In genomic region chr14:73458219-73458976, GRCh38 we compare ENCODE assay signal across 1 cellular context.
A peak's percentile ranks its signal among the peaks of the same experiment; 100 is the strongest.
TF ChIP-seq lines count a peak whose summit lies in the region.

Gene NUMB (minus strand): TSS chr14:73458546. CDS start chr14:73355751, 102,795 bp downstream.

TF ChIP-seq in K562, 482 proteins besides CTCF, POLR2A, EP300 and RAD21 (continued from another document and continues in another):
- TF ChIP-seq PYGO2 (tag; IDR thresholded peaks at IDR 0.05) = no peak
- no peak for TF ChIP-seq ZNF696 (CRISPR knock-in tag; conservative IDR thresholded peaks at IDR 0.05)
- TF ChIP-seq ZNF143 (CRISPR knock-in tag; IDR thresholded peaks at IDR 0.05) = no peak
- TF ChIP-seq KAT8 (IDR thresholded peaks at IDR 0.05; ENCODE audit: low read depth) = no peak
- TF ChIP-seq MEIS2 (IDR thresholded peaks at IDR 0.05; ENCODE audit: partially characterized antibody) = peak; percentile 69
- no peak for TF ChIP-seq MTA1 (IDR thresholded peaks at IDR 0.05; ENCODE audit: borderline replicate concordance)
- no peak for TF ChIP-seq ZNF589 (CRISPR knock-in tag; IDR thresholded peaks at IDR 0.05; ENCODE audit: low read depth)
- no peak for TF ChIP-seq TRIM25 (IDR thresholded peaks at IDR 0.05; ENCODE audit: borderline replicate concordance)
- TF ChIP-seq TAF1 (IDR thresholded peaks at IDR 0.05; ENCODE audit: control insufficient read depth, extremely low read depth, insufficient read depth, low read length, severe bottlenecking) = no peak
- no peak for TF ChIP-seq ADNP (tag; IDR thresholded peaks at IDR 0.05)
- no peak for TF ChIP-seq TCF7 (IDR thresholded peaks at IDR 0.05; ENCODE audit: borderline replicate concordance)
- TF ChIP-seq ZNF592 (IDR thresholded peaks at IDR 0.05) = no peak
- TF ChIP-seq ZNF76 (CRISPR knock-in tag; IDR thresholded peaks at IDR 0.05; ENCODE audit: borderline replicate concordance) = no peak
- TF ChIP-seq ZKSCAN3 (CRISPR knock-in tag; IDR thresholded peaks at IDR 0.05) = no peak
- no peak for TF ChIP-seq LARP7 (IDR thresholded peaks at IDR 0.05)
- no peak for TF ChIP-seq ZNF253 (CRISPR knock-in tag; conservative IDR thresholded peaks at IDR 0.05)
- peak; percentile 78 for TF ChIP-seq SUPT5H (IDR thresholded peaks at IDR 0.05)
- TF ChIP-seq CREB5 (CRISPR knock-in tag; IDR thresholded peaks at IDR 0.05) = no peak
- TF ChIP-seq POLR2B (IDR thresholded peaks at IDR 0.05; ENCODE audit: low read depth, partially characterized antibody) = peak; percentile 56
- no peak for TF ChIP-seq ZNF780A (CRISPR knock-in tag; IDR thresholded peaks at IDR 0.05)
- peak; percentile 86 for TF ChIP-seq POLR2G (IDR thresholded peaks at IDR 0.05; ENCODE audit: low read depth, low read length)
- TF ChIP-seq CCNT2 (IDR thresholded peaks at IDR 0.05; ENCODE audit: borderline replicate concordance, extremely low read depth, insufficient read length, low read depth, low read length) = no peak
- TF ChIP-seq ELF4 (CRISPR knock-in tag; IDR thresholded peaks at IDR 0.05) = no peak
- TF ChIP-seq MAFK (IDR thresholded peaks at IDR 0.05; ENCODE audit: low read length) = no peak
- no peak for TF ChIP-seq HNRNPH1 (optimal IDR thresholded peaks at IDR 0.05; ENCODE audit: low read depth, low read length)
- TF ChIP-seq IRF9 (tag; IDR thresholded peaks at IDR 0.05) = no peak
- no peak for TF ChIP-seq ZNF395 (CRISPR knock-in tag; IDR thresholded peaks at IDR 0.05)
- no peak for TF ChIP-seq CREB3 (tag; conservative IDR thresholded peaks at IDR 0.05; ENCODE audit: low read depth)
- TF ChIP-seq ZBTB11 (CRISPR knock-in tag; IDR thresholded peaks at IDR 0.05) = no peak
- TF ChIP-seq TCF7L2 (IDR thresholded peaks at IDR 0.05; ENCODE audit: low read depth, low read length) = no peak
- TF ChIP-seq ZNF449 (CRISPR knock-in tag; IDR thresholded peaks at IDR 0.05) = no peak
- no peak for TF ChIP-seq ZNF282 (CRISPR knock-in tag; IDR thresholded peaks at IDR 0.05)
- TF ChIP-seq HNRNPLL (IDR thresholded peaks at IDR 0.05; ENCODE audit: low read depth, low read length, poor library complexity, severe bottlenecking) = peak; percentile 62
- TF ChIP-seq ZNF785 (CRISPR knock-in tag; IDR thresholded peaks at IDR 0.05) = no peak
- TF ChIP-seq TAF7 (tag; IDR thresholded peaks at IDR 0.05) = no peak
- TF ChIP-seq ZFP1 (CRISPR knock-in tag; IDR thresholded peaks at IDR 0.05) = no peak
- no peak for TF ChIP-seq FIP1L1 (IDR thresholded peaks at IDR 0.05; ENCODE audit: low read depth, low read length, poor library complexity, severe bottlenecking)
- TF ChIP-seq JUNB (CRISPR knock-in tag; conservative IDR thresholded peaks at IDR 0.05) = no peak
- no peak for TF ChIP-seq HDAC8 (tag; IDR thresholded peaks at IDR 0.05)
- TF ChIP-seq GTF2A2 (tag; IDR thresholded peaks at IDR 0.05) = no peak
- no peak for TF ChIP-seq NFATC3 (IDR thresholded peaks at IDR 0.05)
- no peak for TF ChIP-seq JUN (IDR thresholded peaks at IDR 0.05; ENCODE audit: borderline replicate concordance, low read depth, low read length)
- no peak for TF ChIP-seq JUN (CRISPR knock-in tag; IDR thresholded peaks at IDR 0.05; ENCODE audit: borderline replicate concordance)
- TF ChIP-seq LEF1 (IDR thresholded peaks at IDR 0.05) = no peak
- no peak for TF ChIP-seq ZNF12 (CRISPR knock-in tag; IDR thresholded peaks at IDR 0.05)
- TF ChIP-seq NCOA1 (IDR thresholded peaks at IDR 0.05; ENCODE audit: low read depth) = no peak
- TF ChIP-seq ZBTB12 (CRISPR knock-in tag; IDR thresholded peaks at IDR 0.05) = peak; percentile 60; the same call in 1 of the 2 replicates
- TF ChIP-seq NUFIP1 (IDR thresholded peaks at IDR 0.05; ENCODE audit: partially characterized antibody) = no peak
- TF ChIP-seq ZNF584 (CRISPR knock-in tag; IDR thresholded peaks at IDR 0.05; ENCODE audit: low read depth) = no peak
- TF ChIP-seq SAFB (IDR thresholded peaks at IDR 0.05; ENCODE audit: borderline replicate concordance, low read depth, low read length) = no peak
- TF ChIP-seq ZNF561 (CRISPR knock-in tag; conservative IDR thresholded peaks at IDR 0.05) = no peak
- no peak for TF ChIP-seq IFI16 (CRISPR knock-in tag; IDR thresholded peaks at IDR 0.05)
- TF ChIP-seq ZNF57 (CRISPR knock-in tag; IDR thresholded peaks at IDR 0.05) = no peak
- TF ChIP-seq SP2 (IDR thresholded peaks at IDR 0.05; ENCODE audit: extremely low read depth, low read depth, low read length, poor library complexity, severe bottlenecking) = peak; percentile 71
- TF ChIP-seq BRCA1 (IDR thresholded peaks at IDR 0.05) = no peak
- TF ChIP-seq BRCA1 (CRISPR knock-in tag; IDR thresholded peaks at IDR 0.05) = no peak
- TF ChIP-seq CTBP1 (IDR thresholded peaks at IDR 0.05; ENCODE audit: borderline replicate concordance) = no peak
- no peak for TF ChIP-seq KAT2B (IDR thresholded peaks at IDR 0.05; ENCODE audit: low read depth, low read length)
- TF ChIP-seq TCF15 (CRISPR knock-in tag; IDR thresholded peaks at IDR 0.05) = no peak
